In the genomic region with DNA sequence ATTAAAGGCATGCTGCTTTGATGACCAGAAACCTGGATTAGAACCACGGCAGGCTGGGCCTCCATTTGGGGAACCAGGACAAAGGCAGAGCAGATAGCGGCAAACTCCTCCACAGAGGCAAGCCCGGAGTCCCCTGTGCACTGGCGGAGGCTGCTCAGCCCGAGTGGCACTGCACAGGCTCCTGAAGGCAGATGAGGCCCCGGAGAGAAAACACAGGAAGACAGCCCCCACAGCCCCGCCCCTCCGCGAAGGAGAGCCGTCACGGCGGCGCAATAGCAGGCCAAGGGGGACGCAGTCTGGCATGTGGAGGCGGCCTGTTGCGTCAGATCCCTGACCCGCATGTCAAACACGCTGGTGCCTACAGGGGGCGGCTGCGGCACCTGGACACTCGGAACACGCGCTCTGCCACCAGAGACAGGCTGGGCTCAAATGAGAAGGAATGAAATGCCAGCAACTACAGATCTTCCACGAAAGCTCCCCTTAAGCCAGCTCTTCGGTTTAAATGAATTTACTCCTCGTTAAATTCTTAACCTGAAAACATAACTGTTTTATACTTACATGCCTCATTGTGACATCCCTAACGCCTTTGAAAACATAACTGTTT, we compare ENCODE assay signal across 9 cellular contexts.
A peak's percentile ranks its signal among the peaks of the same experiment; 100 is the strongest.
DNase-seq lines count a peak whose midpoint lies in the region; ATAC-seq, FAIRE-seq and TF ChIP-seq lines count a peak whose summit lies in the region.
"Had no signal": no experiment of that assay in that cellular context is flagged by ENCODE, and none has a peak within 500 bp of the region (broad histone marks: within the 10 kb centered on the region; RNA-seq: fewer than 3 reads in every experiment).

No MANE protein-coding gene starts in this region.

- H3K27me3 Mint-ChIP-seq in natural killer cell treated with Interleukin-12 subunit alpha and Interleukin-12 subunit beta and Interleukin-15 and Interleukin-18, amount 100 ng/mL, for 72 hours, result peaks cover 0 to 2% of the 10 kb centered on the region in 2 donors
- H3K27me3 Mint-ChIP-seq in stimulated activated naive CD8-positive, alpha-beta T cell treated with anti-CD3 and anti-CD28 coated beads, Interleukin-15, Interleukin-2, amounts not matched to agents 100 ng/mL and 50 ng/mL, for 24 hours, result no peaks in the 10 kb centered on the region

- H3K9ac ChIP-seq in OCI-LY3 (ENCODE audit: low read length) (no peak overlapping the region), fibroblast of lung (ENCODE audit: insufficient read depth, low read length) (no peak overlapping the region)

- H3K9me3 Mint-ChIP-seq in natural killer cell treated with Interleukin-12 subunit alpha and Interleukin-12 subunit beta and Interleukin-15 and Interleukin-18, amount 100 ng/mL, for 72 hours, result peaks cover 7% of the 10 kb centered on the region
- no peaks in the 10 kb centered on the region for H3K9me3 Mint-ChIP-seq in stimulated activated naive CD8-positive, alpha-beta T cell treated with anti-CD3 and anti-CD28 coated beads, Interleukin-15, Interleukin-2, amounts not matched to agents 100 ng/mL and 50 ng/mL, for 24 hours

- H4K20me1 ChIP-seq in OCI-LY3 (ENCODE audit: insufficient read depth, low read length) (0 out of 2 replicates have a peak, but pooled peaks cover 4% of the 10 kb centered on the region), fibroblast of lung (ENCODE audit: control insufficient read depth, extremely low read depth, insufficient read depth, low read length) (no peaks in the 10 kb centered on the region)

- H3K4me3 Mint-ChIP-seq in natural killer cell treated with Interleukin-12 subunit alpha and Interleukin-12 subunit beta and Interleukin-15 and Interleukin-18, amount 100 ng/mL, for 72 hours, result no peak overlapping the region
- H3K4me3 Mint-ChIP-seq in stimulated activated naive CD8-positive, alpha-beta T cell treated with anti-CD3 and anti-CD28 coated beads, Interleukin-15, Interleukin-2, amounts not matched to agents 100 ng/mL and 50 ng/mL, for 24 hours, result peak overlapping the region; percentile 37

- no peak for FAIRE-seq in GM19239 (lab: Jason Lieb, UNC)
- FAIRE-seq: keratinocyte had no signal

- H2AFZ ChIP-seq in OCI-LY3 (ENCODE audit: low read depth, low read length), result no peak overlapping the region
- H2AFZ ChIP-seq in fibroblast of lung (ENCODE audit: low read length), result no peak overlapping the region

- ATAC-seq in natural killer cell treated with Interleukin-12 subunit alpha and Interleukin-12 subunit beta and Interleukin-15 and Interleukin-18, amount 100 ng/mL, for 72 hours, result peak; percentile 59 to 77
- ATAC-seq in GM21447 (IDR thresholded peaks at IDR 0.05; ENCODE audit: unreplicated experiment), result no peak

- no peaks in the 10 kb centered on the region for H3K27me3 ChIP-seq in OCI-LY3 (ENCODE audit: low read depth, low read length)
- no peaks in the 10 kb centered on the region for H3K27me3 ChIP-seq in fibroblast of lung (ENCODE audit: control insufficient read depth, insufficient read depth, low read length)

- peak; percentile 75 for DNase-seq in GM19239 (ENCODE audit: insufficient read length, low spot score)
- DNase-seq in activated T-helper 1 cell treated with anti-CD3 and anti-CD28 coated beads, Interleukin-2, amount 50 U/mL, for 16 hours (ENCODE audit: low read depth in 1 of 2, low spot score in 1 of 2), result peak; percentile 8 to 31
- DNase-seq in fibroblast of lung (ENCODE audit: low read depth in 2 of 2), result peak; percentile 84 to 93
- DNase-seq in natural killer cell treated with Interleukin-12 subunit alpha and Interleukin-12 subunit beta and Interleukin-15 and Interleukin-18, amount 100 ng/mL, for 72 hours (ENCODE audit: low spot score), result no peak
- no peak for DNase-seq in DMS114 treated with DMSO at 0.1 percent for 48 hours (lab: John Stamatoyannopoulos, UW; ENCODE audit: unreplicated experiment)

- H3K4me2 ChIP-seq in OCI-LY3 (ENCODE audit: low read length) (peak overlapping the region; percentile 30), fibroblast of lung (ENCODE audit: extremely low read depth, insufficient read depth, low read length) (no peak overlapping the region)

- H3K36me3 ChIP-seq in OCI-LY3 (replicated peaks; ENCODE audit: low read depth, low read length) (no peaks in the 10 kb centered on the region), fibroblast of lung (ENCODE audit: control insufficient read depth, insufficient read depth, low read length) (no peaks in the 10 kb centered on the region)

- no peak overlapping the region for H3K4me3 ChIP-seq in OCI-LY3 (ENCODE audit: low read length)
- H3K4me3 ChIP-seq in fibroblast of lung (replicated peaks in 1 of 4; ENCODE audit: control extremely low read depth in 1 of 4, insufficient read depth in 1 of 4, low read depth in 3 of 4, low read length in 4 of 4), result no peak overlapping the region

- peak; percentile 27; the same call in 1 of the 2 replicates for TF ChIP-seq CTCF in OCI-LY3 (IDR thresholded peaks at IDR 0.05; ENCODE audit: low read depth, low read length)
- peak; percentile 54 to 74 for TF ChIP-seq CTCF in fibroblast of lung (conservative IDR thresholded peaks at IDR 0.05 in 1 of 2, IDR thresholded peaks at IDR 0.05 in 1 of 2; ENCODE audit: low read depth in 1 of 2, low read length in 2 of 2)

- H3K27ac ChIP-seq in OCI-LY3 (ENCODE audit: low read length) (no peak overlapping the region), fibroblast of lung (ENCODE audit: insufficient read depth, low read length) (peak overlapping the region; percentile 53)

- H3K9me3 ChIP-seq in OCI-LY3 (ENCODE audit: insufficient read depth, low read length), result no peaks in the 10 kb centered on the region
- no peaks in the 10 kb centered on the region for H3K9me3 ChIP-seq in fibroblast of lung (ENCODE audit: control insufficient read depth, insufficient read depth, low read depth, low read length)

- H3K79me2 ChIP-seq in OCI-LY3 (ENCODE audit: low read length), result 0 out of 2 replicates have a peak, but pooled peaks cover 4% of the 10 kb centered on the region
- H3K79me2 ChIP-seq in fibroblast of lung (ENCODE audit: control insufficient read depth, insufficient read depth, low read length), result peaks cover 4% of the 10 kb centered on the region

- peaks cover 10% of the 10 kb centered on the region for H3K36me3 Mint-ChIP-seq in natural killer cell treated with Interleukin-12 subunit alpha and Interleukin-12 subunit beta and Interleukin-15 and Interleukin-18, amount 100 ng/mL, for 72 hours
- H3K36me3 Mint-ChIP-seq in stimulated activated naive CD8-positive, alpha-beta T cell treated with anti-CD3 and anti-CD28 coated beads, Interleukin-15, Interleukin-2, amounts not matched to agents 100 ng/mL and 50 ng/mL, for 24 hours (ENCODE audit: low read depth), result peaks cover 5% of the 10 kb centered on the region

- no peak overlapping the region for H3K27ac Mint-ChIP-seq in natural killer cell treated with Interleukin-12 subunit alpha and Interleukin-12 subunit beta and Interleukin-15 and Interleukin-18, amount 100 ng/mL, for 72 hours
- peak overlapping the region; percentile 67 for H3K27ac Mint-ChIP-seq in stimulated activated naive CD8-positive, alpha-beta T cell treated with anti-CD3 and anti-CD28 coated beads, Interleukin-15, Interleukin-2, amounts not matched to agents 100 ng/mL and 50 ng/mL, for 24 hours

- peaks cover 29 to 41% of the 10 kb centered on the region in 2 donors for H3K4me1 Mint-ChIP-seq in natural killer cell treated with Interleukin-12 subunit alpha and Interleukin-12 subunit beta and Interleukin-15 and Interleukin-18, amount 100 ng/mL, for 72 hours (ENCODE audit: low read depth in 2 of 2)
- peaks cover 53% of the 10 kb centered on the region for H3K4me1 Mint-ChIP-seq in stimulated activated naive CD8-positive, alpha-beta T cell treated with anti-CD3 and anti-CD28 coated beads, Interleukin-15, Interleukin-2, amounts not matched to agents 100 ng/mL and 50 ng/mL, for 24 hours (ENCODE audit: low read depth)

- H3K4me1 ChIP-seq in OCI-LY3 (ENCODE audit: low read length) (peaks cover 29% of the 10 kb centered on the region), fibroblast of lung (ENCODE audit: control insufficient read depth, extremely low read depth, insufficient read depth, low read length) (peaks cover 12% of the 10 kb centered on the region)

Comparison
In these comparisons a context has a peak if more than half of its experiments do, and no peak if none do; other contexts are left out.
1. DNase-seq: peak in GM19239 (single experiment), activated T-helper 1 cell treated with anti-CD3 and anti-CD28 coated beads, Interleukin-2, amount 50 U/mL, for 16 hours (2 of 2) and fibroblast of lung (2 of 2); none in natural killer cell treated with Interleukin-12 subunit alpha and Interleukin-12 subunit beta and Interleukin-15 and Interleukin-18, amount 100 ng/mL, for 72 hours (single experiment) and DMS114 treated with DMSO at 0.1 percent for 48 hours (single experiment).